In the genomic region with DNA sequence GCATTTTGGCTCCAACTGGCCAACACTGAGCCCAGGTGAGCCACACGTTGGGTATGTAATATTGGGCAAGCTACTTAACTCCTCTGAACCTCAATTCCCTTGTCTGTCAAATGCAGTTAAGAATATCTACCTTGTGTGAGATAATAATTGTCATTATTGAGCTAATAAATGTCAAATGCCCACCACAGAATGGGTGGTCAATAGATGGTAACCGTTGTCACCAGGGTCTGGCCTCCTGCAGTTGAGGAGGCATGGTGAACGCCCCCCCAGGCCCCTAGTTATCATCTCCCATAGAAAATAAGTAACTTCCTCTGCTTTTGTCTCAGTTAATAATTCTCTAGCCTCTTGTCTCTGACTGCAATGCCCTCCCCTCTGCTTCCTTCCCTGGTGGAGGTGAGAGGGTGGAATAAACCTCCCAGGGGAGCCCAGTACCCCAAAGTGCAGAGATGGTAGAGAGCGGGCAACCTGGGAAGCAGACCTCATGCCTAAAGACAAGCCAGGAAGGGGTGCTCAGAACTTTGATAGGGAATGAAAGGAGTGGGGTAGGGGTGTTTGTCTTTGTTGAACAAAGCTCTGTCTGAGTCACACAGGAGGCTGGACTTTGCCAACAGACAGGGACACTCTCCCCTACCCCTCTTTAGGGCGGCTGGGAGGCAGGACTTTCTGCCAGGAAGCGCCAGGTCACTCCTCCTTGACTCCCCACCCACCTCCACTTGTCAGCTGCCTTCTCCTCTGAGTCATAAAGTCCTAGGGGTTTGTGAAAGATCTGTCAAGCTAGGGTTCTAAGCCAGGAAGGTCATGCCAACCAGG, we compare ENCODE assay signal across 9 cellular contexts. TPM values are rescaled to one million over a fixed set of nuclear protein-coding genes. Genes with fewer than 3 reads are reported as not detected.
DNase-seq lines count a peak whose midpoint lies in the region; ATAC-seq and TF ChIP-seq lines count a peak whose summit lies in the region.
"Had no signal": no experiment of that assay in that cellular context is flagged by ENCODE, and none has a peak within 500 bp of the region (broad histone marks: within the 10 kb centered on the region; RNA-seq: fewer than 3 reads in every experiment).

No MANE protein-coding gene starts in this region.

- DNase-seq in activated naive CD4-positive, alpha-beta T cell treated with anti-CD3 and anti-CD28 coated beads, Interleukin-2, amount 50 U/mL, for 72 hours (ENCODE audit: low spot score in 2 of 2): no peak
- no peak for DNase-seq in activated naive CD4-positive, alpha-beta T cell treated with Interleukin-2 at 50 U/mL for 16 hours
- DNase-seq in SK-MEL-5 (ENCODE audit: low read depth, low spot score): peak; percentile 22
- DNase-seq in iPS-NIHi7 (ENCODE audit: extremely low spot score): peak; percentile 30
- peak in 1 of 2 donors; percentile 70 for DNase-seq in upper lobe of left lung
- DNase-seq in effector CD8-positive, alpha-beta T cell (lab: John Stamatoyannopoulos, UW): no peak
- DNase-seq in glutamatergic neuron: no peak
- no peak for DNase-seq in NCI-H526 treated with DMSO at 0.1 percent for 48 hours (lab: John Stamatoyannopoulos, UW)
- DNase-seq: NCI-H2227 treated with DMSO at 0.1 percent for 48 hours had no signal

- no peak overlapping the region for H3K27ac ChIP-seq in upper lobe of left lung

- no peaks in the 10 kb centered on the region for H3K36me3 Mint-ChIP-seq in activated naive CD4-positive, alpha-beta T cell treated with anti-CD3 and anti-CD28 coated beads, Interleukin-2, amount 50 U/mL, for 72 hours
- no peaks in the 10 kb centered on the region for H3K36me3 Mint-ChIP-seq in glutamatergic neuron (ENCODE audit: unreplicated experiment)

- no peak for TF ChIP-seq CTCF in upper lobe of left lung (IDR thresholded peaks at IDR 0.05)
- TF ChIP-seq CTCF in glutamatergic neuron (IDR thresholded peaks at IDR 0.05; ENCODE audit: partially characterized antibody, unreplicated experiment): no peak

- H3K27me3 Mint-ChIP-seq in glutamatergic neuron (ENCODE audit: unreplicated experiment): no peaks in the 10 kb centered on the region

- H3K4me3 Mint-ChIP-seq in glutamatergic neuron (ENCODE audit: unreplicated experiment): no peak overlapping the region

- ATAC-seq in activated naive CD4-positive, alpha-beta T cell treated with anti-CD3 and anti-CD28 coated beads, Interleukin-2, amount 50 U/mL, for 72 hours: peak; percentile 75 to 82
- peak; percentile 18 to 30 for ATAC-seq in upper lobe of left lung (ENCODE audit: low FRiP score in 2 of 2)

- no peak for TF ChIP-seq POLR2A in upper lobe of left lung (IDR thresholded peaks at IDR 0.05)

- no peaks in the 10 kb centered on the region for H3K36me3 ChIP-seq in upper lobe of left lung

- in situ Hi-C loops in SK-MEL-5 (cut with HindIII; ENCODE audit: low pct_unique_long_range_greater_than_20kb, low sequenced_read_pairs): no loop called here

- H3K9me3 ChIP-seq in upper lobe of left lung: no peaks in the 10 kb centered on the region

- H3K27me3 ChIP-seq in upper lobe of left lung: no peaks in the 10 kb centered on the region

- H3K4me1 ChIP-seq in upper lobe of left lung: peaks cover 0 to 9% (median 4%) of the 10 kb centered on the region in 4 donors

- no peak for TF ChIP-seq EP300 in upper lobe of left lung (IDR thresholded peaks at IDR 0.05)

- no peaks in the 10 kb centered on the region for H3K4me1 Mint-ChIP-seq in glutamatergic neuron (ENCODE audit: low read depth, unreplicated experiment)

- H3K27ac Mint-ChIP-seq in activated naive CD4-positive, alpha-beta T cell treated with anti-CD3 and anti-CD28 coated beads, Interleukin-2, amount 50 U/mL, for 72 hours: peak overlapping the region; percentile 10 to 77
- no peak overlapping the region for H3K27ac Mint-ChIP-seq in glutamatergic neuron (ENCODE audit: unreplicated experiment)

- 63 to 71% methylated on average over 6 of the region's 6 CpGs for WGBS in upper lobe of left lung, 2 donors

- no peak overlapping the region for H3K4me3 ChIP-seq in upper lobe of left lung

- no peaks in the 10 kb centered on the region for H3K9me3 Mint-ChIP-seq in activated naive CD4-positive, alpha-beta T cell treated with anti-CD3 and anti-CD28 coated beads, Interleukin-2, amount 50 U/mL, for 72 hours
- no peaks in the 10 kb centered on the region for H3K9me3 Mint-ChIP-seq in glutamatergic neuron (ENCODE audit: unreplicated experiment)

RNA-seq across cellular contexts. Expression of a gene that starts 1.3 kb away (rescaled TPM):
- total RNA-seq in activated naive CD4-positive, alpha-beta T cell treated with anti-CD3 and anti-CD28 coated beads, Interleukin-2, amount 50 U/mL, for 72 hours: 1 to 10 TPM; 2.8 to 5.1 TPM
- total RNA-seq in SK-MEL-5 (2014; rRNA removed; shearing (Covaris generic)): 0.08 and 0.16 TPM in 2 replicates
- polyA plus RNA-seq in SK-MEL-5 (2015; cell fraction: cytosol; rRNA removed): 0.23 TPM in 1 of 2 replicates, not detected in the other
- 0.95 and 2.4 TPM in 2 replicates for polyA plus RNA-seq in SK-MEL-5 (2015; cell fraction: nucleus; rRNA removed)
- total RNA-seq in upper lobe of left lung (10 to 100 TPM in 1 of 6 donors, 1 to 10 TPM in 4, under 1 TPM in 1; 0.97 to 12.6 (median 2.3) TPM), glutamatergic neuron (ENCODE audit: unreplicated experiment) (1.0 TPM)

RNA-seq across cellular contexts. Expression of a gene that starts 2.0 kb away (rescaled TPM):
- not detected for total RNA-seq in activated naive CD4-positive, alpha-beta T cell treated with anti-CD3 and anti-CD28 coated beads, Interleukin-2, amount 50 U/mL, for 72 hours
- total RNA-seq in SK-MEL-5 (2014; rRNA removed; shearing (Covaris generic)): not detected in 2 replicates
- not detected in 2 replicates for polyA plus RNA-seq in SK-MEL-5 (2015; cell fraction: cytosol; rRNA removed)
- not detected in 2 replicates for polyA plus RNA-seq in SK-MEL-5 (2015; cell fraction: nucleus; rRNA removed)
- total RNA-seq in upper lobe of left lung (not detected), glutamatergic neuron (ENCODE audit: unreplicated experiment) (not detected)

RNA-seq across cellular contexts. Expression of a gene that starts 12.7 kb away (rescaled TPM):
- total RNA-seq in activated naive CD4-positive, alpha-beta T cell treated with anti-CD3 and anti-CD28 coated beads, Interleukin-2, amount 50 U/mL, for 72 hours: not detected
- not detected in 2 replicates for total RNA-seq in SK-MEL-5 (2014; rRNA removed; shearing (Covaris generic))
- polyA plus RNA-seq in SK-MEL-5 (2015; cell fraction: cytosol; rRNA removed): not detected in 2 replicates
- polyA plus RNA-seq in SK-MEL-5 (2015; cell fraction: nucleus; rRNA removed): not detected in 2 replicates
- not detected for total RNA-seq in upper lobe of left lung
- 0.61 TPM for total RNA-seq in glutamatergic neuron (ENCODE audit: unreplicated experiment)

RNA-seq across cellular contexts. Expression of a gene that starts 31.9 kb away (rescaled TPM):
- total RNA-seq in activated naive CD4-positive, alpha-beta T cell treated with anti-CD3 and anti-CD28 coated beads, Interleukin-2, amount 50 U/mL, for 72 hours: 10 to 100 TPM; 39.9 to 52.6 TPM
- total RNA-seq in SK-MEL-5 (2014; rRNA removed; shearing (Covaris generic)): 20.2 and 23.4 TPM in 2 replicates
- polyA plus RNA-seq in SK-MEL-5 (2015; cell fraction: cytosol; rRNA removed): 24.7 and 27.7 TPM in 2 replicates
- 18.4 and 22.1 TPM in 2 replicates for polyA plus RNA-seq in SK-MEL-5 (2015; cell fraction: nucleus; rRNA removed)
- total RNA-seq in upper lobe of left lung (10 to 100 TPM; 10.0 to 27.3 (median 20.0) TPM), glutamatergic neuron (ENCODE audit: unreplicated experiment) (24.4 TPM)

RNA-seq across cellular contexts. Expression of a gene that starts 32.5 kb away (rescaled TPM):
- total RNA-seq in activated naive CD4-positive, alpha-beta T cell treated with anti-CD3 and anti-CD28 coated beads, Interleukin-2, amount 50 U/mL, for 72 hours: 10 to 100 TPM; 27.3 to 31.7 TPM
- total RNA-seq in SK-MEL-5 (2014; rRNA removed; shearing (Covaris generic)): 10.6 and 11.6 TPM in 2 replicates
- polyA plus RNA-seq in SK-MEL-5 (2015; cell fraction: cytosol; rRNA removed): 15.7 and 21.0 TPM in 2 replicates
- 39.5 and 40.8 TPM in 2 replicates for polyA plus RNA-seq in SK-MEL-5 (2015; cell fraction: nucleus; rRNA removed)
- total RNA-seq in upper lobe of left lung (10 to 100 TPM; 18.5 to 33.0 (median 21.6) TPM), glutamatergic neuron (ENCODE audit: unreplicated experiment) (47.8 TPM)

Comparison
In these comparisons a context has a peak if more than half of its experiments do, and no peak if none do; other contexts are left out.
1. DNase-seq: peak in SK-MEL-5 (single experiment) and iPS-NIHi7 (single experiment); none in activated naive CD4-positive, alpha-beta T cell treated with anti-CD3 and anti-CD28 coated beads, Interleukin-2, amount 50 U/mL, for 72 hours (0 of 2), activated naive CD4-positive, alpha-beta T cell treated with Interleukin-2 at 50 U/mL for 16 hours (single experiment), effector CD8-positive, alpha-beta T cell (single experiment), glutamatergic neuron (single experiment) and NCI-H526 treated with DMSO at 0.1 percent for 48 hours (single experiment).